Comparison of ENCODE assay signal across 11 cellular contexts in the genomic region with DNA sequence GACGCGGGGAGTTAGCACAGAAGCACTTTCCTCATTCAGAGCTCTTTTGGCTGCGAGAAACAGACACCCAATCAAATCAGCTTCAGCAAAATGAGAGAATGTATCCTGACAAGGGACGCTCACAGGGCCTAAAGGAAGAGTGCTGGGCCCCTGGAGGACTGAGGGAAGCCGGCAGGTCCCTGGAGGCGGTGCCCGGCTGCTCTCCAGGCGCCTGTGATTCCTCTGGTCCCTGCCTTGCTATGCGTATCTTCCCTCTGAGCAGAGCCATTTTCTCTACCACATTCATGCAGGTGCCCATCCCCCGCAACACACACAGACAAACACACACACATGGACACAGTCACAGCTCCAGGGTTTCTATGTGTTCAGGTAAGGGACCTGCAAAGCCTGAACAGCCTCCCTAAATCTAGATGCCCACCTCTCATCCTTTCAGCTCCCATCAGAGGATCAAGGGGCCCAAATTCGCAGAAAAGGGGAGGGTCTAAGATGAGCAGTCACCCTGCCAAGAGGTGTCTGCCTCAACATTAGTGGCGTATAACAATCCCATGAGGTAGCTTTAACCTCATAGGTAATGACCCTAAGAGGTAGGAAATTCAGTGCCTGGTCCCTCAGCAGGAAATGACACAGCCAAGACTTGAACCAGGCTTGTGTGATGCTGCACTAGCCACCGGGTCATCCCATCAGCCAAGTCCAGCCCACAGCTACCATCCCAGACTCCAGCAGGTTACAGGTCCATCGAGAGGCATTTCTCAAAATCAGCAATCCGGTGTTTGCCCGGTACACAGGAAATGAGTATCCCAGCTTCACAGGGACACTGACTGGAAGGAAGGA. TPM values are rescaled to one million over a fixed set of nuclear protein-coding genes. Genes with fewer than 3 reads are reported as not detected.
DNase-seq lines count a peak whose midpoint lies in the region; ATAC-seq and TF ChIP-seq lines count a peak whose summit lies in the region.
"Had no signal": no experiment of that assay in that cellular context is flagged by ENCODE, and none has a peak within 500 bp of the region (broad histone marks: within the 10 kb centered on the region; RNA-seq: fewer than 3 reads in every experiment).

No MANE protein-coding gene starts in this region.

- no peaks in the 10 kb centered on the region for H3K9me3 Mint-ChIP-seq in dendritic cell treated with granulocyte-macrophage colony-stimulating factor and Interleukin-4, amounts not matched to agents 40 ng/mL and 50 ng/mL, for 4 days

- 0 out of 22 replicates have a peak overlapping the region, but pooled peaks of 3 of the 11 experiments have one; percentile 4 to 7 (median 6) for H3K27ac ChIP-seq in BLaER1 treated with 17β-estradiol and CSF1 and Interleukin-3, amounts not matched to agents 10 nM and 100 nM
- H3K27ac ChIP-seq in heart right ventricle, result no peak overlapping the region
- H3K27ac ChIP-seq in right atrium auricular region, result no peak overlapping the region

- peak overlapping the region in 7 of 11 experiments; percentile 0 to 41 (median 24); a peak in 8 of 22 replicates for H3K9ac ChIP-seq in BLaER1 treated with 17β-estradiol and CSF1 and Interleukin-3, amounts not matched to agents 10 nM and 100 nM

- no peaks in the 10 kb centered on the region for H3K27me3 Mint-ChIP-seq in dendritic cell treated with granulocyte-macrophage colony-stimulating factor and Interleukin-4, amounts not matched to agents 40 ng/mL and 50 ng/mL, for 4 days

- WGBS in heart right ventricle, 2 donors, result 68 to 71% methylated on average over 16 of the region's 16 CpGs

- H3K36me3 ChIP-seq in BLaER1 treated with 17β-estradiol and CSF1 and Interleukin-3, amounts not matched to agents 10 nM and 100 nM, result peaks cover 0 to 62% (median 0%) of the 10 kb centered on the region in 11 experiments; a peak in 7 of 22 replicates
- H3K36me3 ChIP-seq in heart right ventricle (peaks cover 0 to 28% (median 0%) of the 10 kb centered on the region in 9 donors), right atrium auricular region (no peaks in the 10 kb centered on the region)

- intact Hi-C loops in dendritic cell treated with granulocyte-macrophage colony-stimulating factor and Interleukin-4, amounts not matched to agents 40 ng/mL and 50 ng/mL, for 4 days (cut with micrococcal nuclease), result no loop called here
- intact Hi-C loops in heart right ventricle (cut with DNase I), result no loop called here

- no peaks in the 10 kb centered on the region for H3K27me3 ChIP-seq in BLaER1 treated with 17β-estradiol and CSF1 and Interleukin-3, amounts not matched to agents 10 nM and 100 nM
- H3K27me3 ChIP-seq in heart right ventricle (no peaks in the 10 kb centered on the region), right atrium auricular region (no peaks in the 10 kb centered on the region)

- ATAC-seq in GM21390 (IDR thresholded peaks at IDR 0.05; ENCODE audit: unreplicated experiment), result peak; percentile 7
- ATAC-seq in HG03135 (IDR thresholded peaks at IDR 0.05; ENCODE audit: unreplicated experiment), result peak; percentile 4
- ATAC-seq in heart right ventricle, result no peak
- ATAC-seq: SK-N-SH treated with all-trans-retinoic acid at 6 μM for 48 hours had no signal

- H4K20me1 ChIP-seq in BLaER1 treated with 17β-estradiol and CSF1 and Interleukin-3, amounts not matched to agents 10 nM and 100 nM, result peaks cover 0 to 60% (median 0%) of the 10 kb centered on the region in 11 experiments; a peak in 6 of 22 replicates

- DNase-seq in heart right ventricle (no peak), HT-29 (ENCODE audit: low spot score) (no peak), hepatic stellate cell (ENCODE audit: low spot score) (no peak), right atrium auricular region (ENCODE audit: low spot score) (no peak)
- DNase-seq: effector memory CD4-positive, alpha-beta T cell; KG1 had no signal

- H3K4me3 ChIP-seq in BLaER1 treated with 17β-estradiol and CSF1 and Interleukin-3, amounts not matched to agents 10 nM and 100 nM, result no peak overlapping the region
- no peak overlapping the region for H3K4me3 ChIP-seq in heart right ventricle
- H3K4me3 ChIP-seq in right atrium auricular region, result no peak overlapping the region

- peaks cover 41 to 92% (median 49%) of the 10 kb centered on the region in 10 experiments for H3K4me1 ChIP-seq in BLaER1 treated with 17β-estradiol and CSF1 and Interleukin-3, amounts not matched to agents 10 nM and 100 nM
- H3K4me1 ChIP-seq in heart right ventricle (peaks cover 0 to 19% (median 0%) of the 10 kb centered on the region in 9 donors), right atrium auricular region (no peaks in the 10 kb centered on the region)

- peak overlapping the region; percentile 69 to 85 (median 76) for H3K4me2 ChIP-seq in BLaER1 treated with 17β-estradiol and CSF1 and Interleukin-3, amounts not matched to agents 10 nM and 100 nM

- no peak overlapping the region for H3K4me3 Mint-ChIP-seq in dendritic cell treated with granulocyte-macrophage colony-stimulating factor and Interleukin-4, amounts not matched to agents 40 ng/mL and 50 ng/mL, for 4 days

- peaks cover 76% of the 10 kb centered on the region for H3K4me1 Mint-ChIP-seq in dendritic cell treated with granulocyte-macrophage colony-stimulating factor and Interleukin-4, amounts not matched to agents 40 ng/mL and 50 ng/mL, for 4 days (ENCODE audit: low read depth)

- H3K9me3 ChIP-seq in BLaER1 treated with 17β-estradiol and CSF1 and Interleukin-3, amounts not matched to agents 10 nM and 100 nM (replicated peaks in 1 of 11), result peaks cover 0 to 19% (median 0%) of the 10 kb centered on the region in 11 experiments; a peak in 4 of 22 replicates
- H3K9me3 ChIP-seq in heart right ventricle, result no peaks in the 10 kb centered on the region
- no peaks in the 10 kb centered on the region for H3K9me3 ChIP-seq in right atrium auricular region

- H3K27ac Mint-ChIP-seq in dendritic cell treated with granulocyte-macrophage colony-stimulating factor and Interleukin-4, amounts not matched to agents 40 ng/mL and 50 ng/mL, for 4 days, result peak overlapping the region; percentile 34

- H3K36me3 Mint-ChIP-seq in dendritic cell treated with granulocyte-macrophage colony-stimulating factor and Interleukin-4, amounts not matched to agents 40 ng/mL and 50 ng/mL, for 4 days (ENCODE audit: low read depth), result peaks cover 71% of the 10 kb centered on the region

- TF ChIP-seq CTCF in heart right ventricle (IDR thresholded peaks at IDR 0.05) (no peak), right atrium auricular region (IDR thresholded peaks at IDR 0.05) (no peak)

RNA-seq across cellular contexts. Expression of a gene that starts 29.0 kb away (rescaled TPM):
- 10 to 100 TPM in 1 of 10 donors, 1 to 10 TPM in 5, under 1 TPM in 4; 0.76 to 13.4 (median 1.4) TPM for total RNA-seq in heart right ventricle
- 1 to 10 TPM in 1 of 2 donors, under 1 TPM in 1; 0.73 to 1.6 TPM for polyA plus RNA-seq in heart right ventricle
- 0.52 and 0.56 TPM in 2 replicates for total RNA-seq in HT-29 (2014; rRNA removed; shearing (Covaris generic))
- 1 to 10 TPM; 1.3 to 4.6 TPM for total RNA-seq in right atrium auricular region

RNA-seq across cellular contexts. Expression of a gene that starts 59.1 kb away (rescaled TPM):
- total RNA-seq in heart right ventricle, result 10 to 100 TPM; 15.2 to 22.1 (median 17.7) TPM
- polyA plus RNA-seq in heart right ventricle, result 1 to 10 TPM; 3.6 to 9.3 TPM
- 4.4 and 6.7 TPM in 2 replicates for total RNA-seq in HT-29 (2014; rRNA removed; shearing (Covaris generic))
- 10 to 100 TPM; 13.6 to 15.6 TPM for total RNA-seq in right atrium auricular region

Comparison
In these comparisons a context has a peak if more than half of its experiments do, and no peak if none do; other contexts are left out.
1. ATAC-seq: peak in GM21390 (single experiment) and HG03135 (single experiment); none in heart right ventricle (0 of 8).